ENCODE assay signal across 18 cellular contexts in the genomic region with DNA sequence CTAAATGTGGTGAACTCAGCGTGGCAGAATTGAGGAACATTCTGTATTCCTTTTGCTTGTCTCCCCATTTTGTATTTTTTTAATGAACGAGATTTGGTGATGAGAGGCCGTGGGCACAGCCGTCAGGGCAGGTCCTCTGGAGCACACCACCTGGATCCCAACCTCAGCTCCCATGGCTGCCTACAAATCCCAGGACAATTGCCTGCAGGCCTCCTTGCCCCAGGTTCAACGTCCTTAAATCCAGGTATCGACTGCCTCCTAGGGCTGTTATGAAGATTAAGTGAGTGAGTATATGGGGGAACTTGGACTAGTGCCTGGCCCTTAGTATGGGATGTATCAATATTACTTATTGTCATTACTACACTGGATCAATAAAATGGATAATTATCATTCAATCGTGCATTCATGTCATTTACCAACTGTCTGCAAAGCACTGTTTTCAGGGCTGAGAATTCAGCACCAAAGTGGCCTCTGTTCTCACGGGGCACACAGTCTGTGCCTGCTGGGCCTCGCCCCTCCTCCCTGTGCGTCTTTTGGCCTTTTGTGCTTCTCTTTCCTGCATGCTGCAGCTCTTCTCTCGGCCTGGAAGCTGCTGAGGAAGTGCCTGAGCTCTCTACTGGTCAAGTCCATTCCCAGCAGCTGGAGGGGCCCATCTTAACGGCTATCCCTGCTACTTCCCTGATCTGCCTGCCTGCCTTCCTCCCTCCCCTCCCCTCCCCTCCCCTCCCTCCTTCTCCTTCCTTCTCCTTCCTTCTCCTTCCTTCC.
"Had no signal": no experiment of that assay in that cellular context is flagged by ENCODE, and none has a peak within 500 bp of the region (broad histone marks: within the 10 kb centered on the region; RNA-seq: fewer than 3 reads in every experiment).

No MANE protein-coding gene starts in this region.

- H3K4me1 ChIP-seq: breast epithelium, esophagus squamous epithelium, parathyroid adenoma had no signal

- H3K36me3 Mint-ChIP-seq: mesothelial cell of epicardium; stimulated activated effector memory CD8-positive, alpha-beta T cell treated with anti-CD3 and anti-CD28 coated beads, Interleukin-12 subunit alpha, Interleukin-12 subunit beta, amount 100 ng/mL, for 72 hours had no signal

- H2AFZ ChIP-seq: parathyroid adenoma had no signal

- H3K27ac ChIP-seq: breast epithelium, esophagus squamous epithelium, parathyroid adenoma, tibial nerve had no signal

- H3K27ac Mint-ChIP-seq: activated CD4-positive, alpha-beta T cell treated with anti-CD3 and anti-CD28 coated beads, Interleukin-2, amount 10 ng/mL, durations not matched to agents 7 days and 5 days; activated T-helper 1 cell treated with anti-CD3 and anti-CD28 coated beads, Interleukin-12 subunit alpha, Interleukin-12 subunit beta, Interleukin-2, Interleukin-4 antibody, amounts not matched to agents 30 ng/mL and 10 ng/mL and 1 ng/mL, durations not matched to agents 14 hours and 24 hours and 36 hours; mesothelial cell of epicardium; stimulated activated effector memory CD8-positive, alpha-beta T cell treated with anti-CD3 and anti-CD28 coated beads, Interleukin-12 subunit alpha, Interleukin-12 subunit beta, amount 100 ng/mL, for 72 hours; T-helper 2 cell treated with Interferon-gamma antibody and Interleukin-4, amounts not matched to agents 5 μg/mL and 100 μg/mL, for 36 hours had no signal

- H3K4me1 Mint-ChIP-seq: activated CD4-positive, alpha-beta T cell treated with anti-CD3 and anti-CD28 coated beads, Interleukin-2, amount 10 ng/mL, durations not matched to agents 7 days and 5 days; mesothelial cell of epicardium; stimulated activated effector memory CD8-positive, alpha-beta T cell treated with anti-CD3 and anti-CD28 coated beads, Interleukin-12 subunit alpha, Interleukin-12 subunit beta, amount 100 ng/mL, for 72 hours had no signal

- H3K9ac ChIP-seq: parathyroid adenoma had no signal

- H3K9me3 Mint-ChIP-seq: activated CD4-positive, alpha-beta T cell treated with anti-CD3 and anti-CD28 coated beads, Interleukin-2, amount 10 ng/mL, durations not matched to agents 7 days and 5 days; activated T-helper 1 cell treated with anti-CD3 and anti-CD28 coated beads, Interleukin-12 subunit alpha, Interleukin-12 subunit beta, Interleukin-2, Interleukin-4 antibody, amounts not matched to agents 30 ng/mL and 10 ng/mL and 1 ng/mL, durations not matched to agents 14 hours and 24 hours and 36 hours; mesothelial cell of epicardium; neural crest cell; stimulated activated effector memory CD8-positive, alpha-beta T cell treated with anti-CD3 and anti-CD28 coated beads, Interleukin-12 subunit alpha, Interleukin-12 subunit beta, amount 100 ng/mL, for 72 hours; T-helper 2 cell treated with Interferon-gamma antibody and Interleukin-4, amounts not matched to agents 5 μg/mL and 100 μg/mL, for 36 hours had no signal

- ATAC-seq: stimulated activated effector memory CD8-positive, alpha-beta T cell treated with anti-CD3 and anti-CD28 coated beads, Interleukin-12 subunit alpha, Interleukin-12 subunit beta, amount 100 ng/mL, for 72 hours had no signal

- H3K4me3 ChIP-seq: breast epithelium, esophagus squamous epithelium, tibial nerve had no signal

- FAIRE-seq: colon, endothelial cell of umbilical vein had no signal

- H3K36me3 ChIP-seq: breast epithelium, esophagus squamous epithelium, tibial nerve had no signal

- DNase-seq: activated CD4-positive, alpha-beta T cell treated with anti-CD3 and anti-CD28 coated beads, Interleukin-2, amount 10 ng/mL, durations not matched to agents 7 days and 5 days; activated naive CD4-positive, alpha-beta T cell treated with Interleukin-2 at 50 U/mL for 16 hours; anterior cingulate cortex; effector CD4-positive, alpha-beta T cell; esophagus squamous epithelium; hippocampal formation; kidney glomerular epithelial cell; SW 1271 had no signal

- H3K9me3 ChIP-seq: breast epithelium, esophagus squamous epithelium, tibial nerve had no signal

- H3K79me2 ChIP-seq: parathyroid adenoma had no signal

- H3K4me3 Mint-ChIP-seq: activated CD4-positive, alpha-beta T cell treated with anti-CD3 and anti-CD28 coated beads, Interleukin-2, amount 10 ng/mL, durations not matched to agents 7 days and 5 days; activated T-helper 1 cell treated with anti-CD3 and anti-CD28 coated beads, Interleukin-12 subunit alpha, Interleukin-12 subunit beta, Interleukin-2, Interleukin-4 antibody, amounts not matched to agents 30 ng/mL and 10 ng/mL and 1 ng/mL, durations not matched to agents 14 hours and 24 hours and 36 hours; mesothelial cell of epicardium; neural crest cell; stimulated activated effector memory CD8-positive, alpha-beta T cell treated with anti-CD3 and anti-CD28 coated beads, Interleukin-12 subunit alpha, Interleukin-12 subunit beta, amount 100 ng/mL, for 72 hours; T-helper 2 cell treated with Interferon-gamma antibody and Interleukin-4, amounts not matched to agents 5 μg/mL and 100 μg/mL, for 36 hours had no signal
